ENCODE assay signal across 24 cellular contexts in the genomic region with DNA sequence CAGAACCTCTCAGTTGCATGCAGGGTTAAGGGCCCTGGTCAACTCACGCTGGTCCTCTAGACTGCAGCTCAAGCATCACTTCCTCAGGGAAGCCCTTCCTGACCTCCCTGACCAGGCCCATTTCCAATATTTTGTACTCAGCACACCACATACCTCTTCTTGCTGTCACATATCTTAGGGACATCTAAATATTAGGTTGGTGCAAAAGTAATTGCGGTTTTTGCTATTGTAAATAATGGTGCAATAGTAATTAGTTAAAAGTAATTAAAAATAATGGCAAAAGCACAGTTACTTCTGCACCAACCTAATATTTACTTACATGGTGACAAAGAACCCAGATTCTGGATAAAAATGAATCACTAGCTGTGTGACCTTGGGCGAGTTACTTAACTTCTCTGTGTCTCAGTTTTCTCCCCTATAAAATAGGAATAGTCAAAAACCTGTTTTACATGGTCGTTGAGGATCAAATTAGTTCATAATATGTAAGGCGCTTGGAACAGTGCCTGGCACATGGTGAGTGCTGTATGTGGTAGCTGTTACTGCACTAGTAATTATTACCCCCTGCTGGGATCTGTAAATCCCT.
DNase-seq lines count a peak whose midpoint lies in the region; ATAC-seq and TF ChIP-seq lines count a peak whose summit lies in the region.
"Had no signal": no experiment of that assay in that cellular context is flagged by ENCODE, and none has a peak within 500 bp of the region (broad histone marks: within the 10 kb centered on the region; RNA-seq: fewer than 3 reads in every experiment).

No MANE protein-coding gene starts in this region.

- no peaks in the 10 kb centered on the region for H3K27me3 Mint-ChIP-seq in activated naive CD8-positive, alpha-beta T cell
- H3K27me3 Mint-ChIP-seq in activated naive CD8-positive, alpha-beta T cell treated with anti-CD3 and anti-CD28 coated beads, Interleukin-2, amount 50 U/mL, for 24 hours: no peaks in the 10 kb centered on the region
- H3K27me3 Mint-ChIP-seq in activated naive CD8-positive, alpha-beta T cell treated with anti-CD3 and anti-CD28 coated beads, Interleukin-2, amount 10 ng/mL, durations not matched to agents 7 days and 5 days: no peaks in the 10 kb centered on the region

- H4K20me1 ChIP-seq in KMS-11 (ENCODE audit: insufficient read depth): no peaks in the 10 kb centered on the region

- peak overlapping the region; percentile 57; the same call in 1 of the 2 replicates for H2AFZ ChIP-seq in KMS-11 (ENCODE audit: low read depth)

- no peak overlapping the region for H3K4me3 ChIP-seq in KMS-11 (IDR thresholded peaks at IDR 0.05; ENCODE audit: insufficient read depth, low read depth, low read length)
- H3K4me3 ChIP-seq: body of pancreas, colonic mucosa, MG63, uterus had no signal

- H3K27ac Mint-ChIP-seq in activated naive CD8-positive, alpha-beta T cell: peak overlapping the region; percentile 87
- no peak overlapping the region for H3K27ac Mint-ChIP-seq in activated naive CD8-positive, alpha-beta T cell treated with anti-CD3 and anti-CD28 coated beads, Interleukin-2, amount 50 U/mL, for 24 hours
- H3K27ac Mint-ChIP-seq in activated naive CD8-positive, alpha-beta T cell treated with anti-CD3 and anti-CD28 coated beads, Interleukin-2, amount 10 ng/mL, durations not matched to agents 7 days and 5 days: peak overlapping the region; percentile 81
- H3K27ac Mint-ChIP-seq: HFFc6, nephron progenitor cell had no signal

- no peaks in the 10 kb centered on the region for H3K79me2 ChIP-seq in KMS-11 (ENCODE audit: insufficient read depth, low read depth)

- H3K4me3 Mint-ChIP-seq in activated naive CD8-positive, alpha-beta T cell: no peak overlapping the region
- no peak overlapping the region for H3K4me3 Mint-ChIP-seq in activated naive CD8-positive, alpha-beta T cell treated with anti-CD3 and anti-CD28 coated beads, Interleukin-2, amount 50 U/mL, for 24 hours
- no peak overlapping the region for H3K4me3 Mint-ChIP-seq in activated naive CD8-positive, alpha-beta T cell treated with anti-CD3 and anti-CD28 coated beads, Interleukin-2, amount 10 ng/mL, durations not matched to agents 7 days and 5 days
- H3K4me3 Mint-ChIP-seq: HFFc6, nephron progenitor cell had no signal

- H3K9ac ChIP-seq in KMS-11: no peak overlapping the region

- no peak for ATAC-seq in activated naive CD8-positive, alpha-beta T cell treated with anti-CD3 and anti-CD28 coated beads, Interleukin-2, amount 50 U/mL, for 24 hours
- no peak for ATAC-seq in activated naive CD8-positive, alpha-beta T cell treated with anti-CD3 and anti-CD28 coated beads, Interleukin-2, amount 10 ng/mL, durations not matched to agents 7 days and 5 days (ENCODE audit: low read depth)
- ATAC-seq in HG02678 (IDR thresholded peaks at IDR 0.05; ENCODE audit: unreplicated experiment): no peak
- ATAC-seq: body of pancreas, foreskin keratinocyte had no signal

- POLR2A ChIA-PET in activated naive CD8-positive, alpha-beta T cell treated with anti-CD3 and anti-CD28 coated beads, Interleukin-2, amount 10 ng/mL, durations not matched to agents 7 days and 5 days (lab: Charles Lee): interaction anchor here (1.4 kb wide), 1 partner anchor 20 kb away, joined by 5 read pairs; no protein-coding TSS in a partner anchor

- peaks cover 61% of the 10 kb centered on the region for H3K4me1 Mint-ChIP-seq in activated naive CD8-positive, alpha-beta T cell (ENCODE audit: low read depth)
- peaks cover 74% of the 10 kb centered on the region for H3K4me1 Mint-ChIP-seq in activated naive CD8-positive, alpha-beta T cell treated with anti-CD3 and anti-CD28 coated beads, Interleukin-2, amount 50 U/mL, for 24 hours
- H3K4me1 Mint-ChIP-seq in activated naive CD8-positive, alpha-beta T cell treated with anti-CD3 and anti-CD28 coated beads, Interleukin-2, amount 10 ng/mL, durations not matched to agents 7 days and 5 days: peaks cover 40% of the 10 kb centered on the region

- no peak overlapping the region for H3K27ac ChIP-seq in KMS-11
- H3K27ac ChIP-seq: body of pancreas, colonic mucosa, epithelial cell of prostate, foreskin keratinocyte, uterus, WERI-Rb-1 had no signal

- H3K27me3 ChIP-seq in KMS-11 (ENCODE audit: insufficient read depth, low read depth): no peaks in the 10 kb centered on the region
- H3K27me3 ChIP-seq: colonic mucosa, foreskin keratinocyte, uterus had no signal

- no peak overlapping the region; the same call in 1 of the 2 replicates for H3K4me2 ChIP-seq in KMS-11

- H3K36me3 ChIP-seq in KMS-11 (ENCODE audit: insufficient read depth): no peaks in the 10 kb centered on the region
- H3K36me3 ChIP-seq: colonic mucosa, MG63, uterus, WERI-Rb-1 had no signal

- H3K36me3 Mint-ChIP-seq in activated naive CD8-positive, alpha-beta T cell: no peaks in the 10 kb centered on the region
- no peaks in the 10 kb centered on the region for H3K36me3 Mint-ChIP-seq in activated naive CD8-positive, alpha-beta T cell treated with anti-CD3 and anti-CD28 coated beads, Interleukin-2, amount 50 U/mL, for 24 hours (ENCODE audit: low read depth)
- H3K36me3 Mint-ChIP-seq in activated naive CD8-positive, alpha-beta T cell treated with anti-CD3 and anti-CD28 coated beads, Interleukin-2, amount 10 ng/mL, durations not matched to agents 7 days and 5 days: peaks cover 10% of the 10 kb centered on the region

- peaks cover 20% of the 10 kb centered on the region for H3K4me1 ChIP-seq in KMS-11 (ENCODE audit: low read depth, poor library complexity, severe bottlenecking)
- H3K4me1 ChIP-seq: body of pancreas, foreskin keratinocyte, uterus had no signal

- no peak for TF ChIP-seq CTCF in KMS-11 (conservative IDR thresholded peaks at IDR 0.05; ENCODE audit: low read depth, low read length)

- DNase-seq in activated naive CD8-positive, alpha-beta T cell treated with anti-CD3 and anti-CD28 coated beads, Interleukin-2, amount 50 U/mL, for 24 hours: no peak
- no peak for DNase-seq in activated naive CD8-positive, alpha-beta T cell treated with anti-CD3 and anti-CD28 coated beads, Interleukin-2, amount 10 ng/mL, durations not matched to agents 7 days and 5 days
- no peak for DNase-seq in NCI-H146 (lab: John Stamatoyannopoulos, UW)
- DNase-seq in T-helper 9 cell: no peak
- DNase-seq: activated naive CD4-positive, alpha-beta T cell treated with Interleukin-2 at 50 U/mL for 16 hours; AML-193; body of pancreas; colonic mucosa; foreskin keratinocyte; HFFc6; hippocampal formation; mammary epithelial cell; MG63; NCI-H1694 treated with DMSO at 0.1 percent for 48 hours; NCI-H226; nephron progenitor cell; posterior cingulate gyrus; SW 1271; uterus had no signal

- H3K9me3 Mint-ChIP-seq in activated naive CD8-positive, alpha-beta T cell (ENCODE audit: low read depth): no peaks in the 10 kb centered on the region
- no peaks in the 10 kb centered on the region for H3K9me3 Mint-ChIP-seq in activated naive CD8-positive, alpha-beta T cell treated with anti-CD3 and anti-CD28 coated beads, Interleukin-2, amount 50 U/mL, for 24 hours
- no peaks in the 10 kb centered on the region for H3K9me3 Mint-ChIP-seq in activated naive CD8-positive, alpha-beta T cell treated with anti-CD3 and anti-CD28 coated beads, Interleukin-2, amount 10 ng/mL, durations not matched to agents 7 days and 5 days
- H3K9me3 Mint-ChIP-seq: HFFc6, nephron progenitor cell had no signal
